Comparison of ENCODE assay signal across 11 cellular contexts in the genomic region with DNA sequence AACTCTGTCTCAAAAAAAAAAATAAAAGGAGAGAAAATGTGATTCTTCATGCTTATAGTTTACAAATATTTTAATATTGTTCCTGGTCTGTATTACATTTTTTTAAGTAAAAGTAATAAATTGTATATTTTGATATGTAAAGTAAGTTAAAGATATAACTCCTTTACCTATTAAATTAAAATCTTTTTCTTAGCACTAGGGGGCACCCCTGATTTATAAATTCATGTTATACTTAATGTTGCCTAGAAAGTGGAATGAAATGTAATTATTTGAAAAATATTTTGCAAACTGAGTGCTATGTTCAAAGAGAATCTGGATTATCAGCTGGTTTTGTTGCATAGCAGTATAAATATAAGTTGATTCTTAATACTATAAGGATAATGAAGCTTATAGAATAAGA. TPM values are rescaled to one million over a fixed set of nuclear protein-coding genes. Genes with fewer than 3 reads are reported as not detected.
A peak's percentile ranks its signal among the peaks of the same experiment; 100 is the strongest.
DNase-seq lines count a peak whose midpoint lies in the region; ATAC-seq, FAIRE-seq and TF ChIP-seq lines count a peak whose summit lies in the region.
"Had no signal": no experiment of that assay in that cellular context is flagged by ENCODE, and none has a peak within 500 bp of the region (broad histone marks: within the 10 kb centered on the region; RNA-seq: fewer than 3 reads in every experiment).

No MANE protein-coding gene starts in this region.

- DNase-seq in NCI-H345 (lab: John Stamatoyannopoulos, UW) (peak; percentile 1), NCI-H345 treated with DMSO at 0.1 percent for 48 hours (lab: John Stamatoyannopoulos, UW; ENCODE audit: unreplicated experiment) (no peak), NCI-H774 (lab: John Stamatoyannopoulos, UW) (peak; percentile 13), epithelial cell of esophagus (ENCODE audit: low read depth) (peak; percentile 30), small intestine (peak; percentile 24), C1 segment of cervical spinal cord (lab: John Stamatoyannopoulos, UW) (no peak)
- DNase-seq in stimulated activated effector memory CD8-positive, alpha-beta T cell treated with anti-CD3 and anti-CD28 coated beads, Interleukin-12 subunit alpha, Interleukin-12 subunit beta, amount 100 ng/mL, for 72 hours (ENCODE audit: low spot score in 2 of 2), result no peak
- DNase-seq in stimulated activated CD4-positive, alpha-beta T cell treated with anti-CD3 and anti-CD28 coated beads, Interleukin-1b, Interleukin-23, amount 100 ng/mL, for 48 hours, result no peak

- H3K4me3 Mint-ChIP-seq in stimulated activated effector memory CD8-positive, alpha-beta T cell treated with anti-CD3 and anti-CD28 coated beads, Interleukin-12 subunit alpha, Interleukin-12 subunit beta, amount 100 ng/mL, for 72 hours, result no peak overlapping the region
- H3K4me3 Mint-ChIP-seq: CD8-positive, alpha-beta memory T cell; T-helper 1 cell treated with Interleukin-12 subunit alpha and Interleukin-12 subunit beta and Interleukin-4 antibody, amounts not matched to agents 30 μg/mL and 1 μg/mL, for 36 hours had no signal

- no peak for ATAC-seq in stimulated activated effector memory CD8-positive, alpha-beta T cell treated with anti-CD3 and anti-CD28 coated beads, Interleukin-12 subunit alpha, Interleukin-12 subunit beta, amount 100 ng/mL, for 72 hours

- H3K27ac Mint-ChIP-seq in stimulated activated effector memory CD8-positive, alpha-beta T cell treated with anti-CD3 and anti-CD28 coated beads, Interleukin-12 subunit alpha, Interleukin-12 subunit beta, amount 100 ng/mL, for 72 hours, result no peak overlapping the region
- H3K27ac Mint-ChIP-seq: CD8-positive, alpha-beta memory T cell; T-helper 1 cell treated with Interleukin-12 subunit alpha and Interleukin-12 subunit beta and Interleukin-4 antibody, amounts not matched to agents 30 μg/mL and 1 μg/mL, for 36 hours had no signal

- peak; percentile 93 for FAIRE-seq in small intestine (lab: Jason Lieb, UNC)

- H3K4me1 ChIP-seq in small intestine (ENCODE audit: control insufficient read depth in 2 of 2, insufficient read depth in 1 of 2, low read depth in 1 of 2, low read length in 1 of 2), result no peaks in the 10 kb centered on the region

- TF ChIP-seq CTCF in epithelial cell of esophagus (IDR thresholded peaks at IDR 0.05; ENCODE audit: insufficient read depth, low read depth, low read length, missing control alignments), result no peak

- H3K4me1 Mint-ChIP-seq in stimulated activated effector memory CD8-positive, alpha-beta T cell treated with anti-CD3 and anti-CD28 coated beads, Interleukin-12 subunit alpha, Interleukin-12 subunit beta, amount 100 ng/mL, for 72 hours, result no peaks in the 10 kb centered on the region
- H3K4me1 Mint-ChIP-seq: CD8-positive, alpha-beta memory T cell had no signal

- peaks cover 0 to 3% of the 10 kb centered on the region in 2 donors for H3K36me3 ChIP-seq in small intestine (ENCODE audit: control insufficient read depth in 2 of 2, insufficient read depth in 2 of 2, low read length in 2 of 2)
- H3K36me3 ChIP-seq: neutrophil had no signal

- H3K9me3 ChIP-seq in small intestine (ENCODE audit: control insufficient read depth, low read depth), result peaks cover 1% of the 10 kb centered on the region
- H3K9me3 ChIP-seq: neutrophil had no signal

- H3K9me3 Mint-ChIP-seq in stimulated activated effector memory CD8-positive, alpha-beta T cell treated with anti-CD3 and anti-CD28 coated beads, Interleukin-12 subunit alpha, Interleukin-12 subunit beta, amount 100 ng/mL, for 72 hours, result no peaks in the 10 kb centered on the region
- H3K9me3 Mint-ChIP-seq: T-helper 1 cell treated with Interleukin-12 subunit alpha and Interleukin-12 subunit beta and Interleukin-4 antibody, amounts not matched to agents 30 μg/mL and 1 μg/mL, for 36 hours had no signal

- no peak overlapping the region for H3K27ac ChIP-seq in small intestine (ENCODE audit: low read depth in 1 of 2, low read length in 1 of 2)
- H3K27ac ChIP-seq: neutrophil had no signal

- no peaks in the 10 kb centered on the region for H3K36me3 Mint-ChIP-seq in stimulated activated effector memory CD8-positive, alpha-beta T cell treated with anti-CD3 and anti-CD28 coated beads, Interleukin-12 subunit alpha, Interleukin-12 subunit beta, amount 100 ng/mL, for 72 hours

- H3K4me3 ChIP-seq in epithelial cell of esophagus (ENCODE audit: low read length) (no peak overlapping the region), small intestine (ENCODE audit: low read depth in 1 of 2, low read length in 2 of 2) (no peak overlapping the region)

- no peaks in the 10 kb centered on the region for H3K27me3 ChIP-seq in small intestine (ENCODE audit: control insufficient read depth in 2 of 2, insufficient read depth in 2 of 2, low read length in 2 of 2)
- H3K27me3 ChIP-seq: neutrophil had no signal

RNA-seq across cellular contexts. Expression of gene RALGPS2, which starts 49.2 kb away (rescaled TPM):
- 1 to 10 TPM; 5.2 to 8.3 (median 5.4) TPM for polyA plus RNA-seq in small intestine

Comparison
In these comparisons a context has a peak if more than half of its experiments do, and no peak if none do; other contexts are left out.
1. DNase-seq: peak in NCI-H345 (single experiment), NCI-H774 (single experiment), epithelial cell of esophagus (single experiment) and small intestine (single experiment); none in NCI-H345 treated with DMSO at 0.1 percent for 48 hours (single experiment), stimulated activated effector memory CD8-positive, alpha-beta T cell treated with anti-CD3 and anti-CD28 coated beads, Interleukin-12 subunit alpha, Interleukin-12 subunit beta, amount 100 ng/mL, for 72 hours (0 of 2), stimulated activated CD4-positive, alpha-beta T cell treated with anti-CD3 and anti-CD28 coated beads, Interleukin-1b, Interleukin-23, amount 100 ng/mL, for 48 hours (single experiment) and C1 segment of cervical spinal cord (0 of 14).